In genomic region chr7:157255201-157255606, GRCh38 we compare ENCODE assay signal across 15 cellular contexts.
"Had no signal": no experiment of that assay in that cellular context is flagged by ENCODE, and none has a peak within 500 bp of the region (broad histone marks: within the 10 kb centered on the region; RNA-seq: fewer than 3 reads in every experiment).

No MANE protein-coding gene starts in this region.

- H3K36me3 Mint-ChIP-seq: activated naive CD4-positive, alpha-beta T cell treated with anti-CD3 and anti-CD28 coated beads, Interleukin-2, amount 50 U/mL, for 72 hours; natural killer cell had no signal

- H3K27me3 Mint-ChIP-seq: activated B cell treated with CpG ODN at 0.5 μM for 24 hours; activated CD8-positive, alpha-beta T cell treated with anti-CD3 and anti-CD28 coated beads for 36 hours; T-helper 17 cell had no signal

- H3K4me1 Mint-ChIP-seq: stimulated activated effector memory CD8-positive, alpha-beta T cell treated with anti-CD3 and anti-CD28 coated beads, Interleukin-12 subunit alpha, Interleukin-12 subunit beta, amount 100 ng/mL, for 72 hours; T-helper 17 cell had no signal

- H3K9me3 Mint-ChIP-seq: activated B cell treated with CpG ODN at 0.5 μM for 24 hours; activated CD8-positive, alpha-beta T cell treated with anti-CD3 and anti-CD28 coated beads for 36 hours; activated naive CD4-positive, alpha-beta T cell treated with anti-CD3 and anti-CD28 coated beads, Interleukin-2, amount 50 U/mL, for 72 hours; activated T-cell treated with anti-CD3 and anti-CD28 coated beads, Interleukin-2, amount 50 U/mL, for 72 hours; natural killer cell; stimulated activated effector memory CD8-positive, alpha-beta T cell treated with anti-CD3 and anti-CD28 coated beads, Interleukin-12 subunit alpha, Interleukin-12 subunit beta, amount 100 ng/mL, for 72 hours had no signal

- H3K4me3 ChIP-seq: coronary artery had no signal

- DNase-seq: activated B cell treated with CpG ODN at 0.5 μM for 24 hours; activated CD4-positive, alpha-beta T cell treated with anti-CD3 and anti-CD28 coated beads for 48 hours; activated CD8-positive, alpha-beta T cell treated with anti-CD3 and anti-CD28 coated beads for 36 hours; activated gamma-delta T cell; activated T-cell treated with anti-CD3 and anti-CD28 coated beads, Interleukin-2, amount 50 U/mL, for 72 hours; amniotic stem cell; caudate nucleus; effector CD8-positive, alpha-beta T cell; islet precursor cell; natural killer cell; posterior cingulate gyrus; T-helper 17 cell had no signal

- ATAC-seq: activated CD8-positive, alpha-beta T cell treated with anti-CD3 and anti-CD28 coated beads for 36 hours; activated naive CD4-positive, alpha-beta T cell treated with anti-CD3 and anti-CD28 coated beads, Interleukin-2, amount 50 U/mL, for 72 hours; activated T-cell treated with anti-CD3 and anti-CD28 coated beads, Interleukin-2, amount 50 U/mL, for 72 hours; natural killer cell; stimulated activated effector memory CD8-positive, alpha-beta T cell treated with anti-CD3 and anti-CD28 coated beads, Interleukin-12 subunit alpha, Interleukin-12 subunit beta, amount 100 ng/mL, for 72 hours; T-helper 17 cell had no signal

- H3K27ac Mint-ChIP-seq: activated B cell treated with CpG ODN at 0.5 μM for 24 hours; activated CD8-positive, alpha-beta T cell treated with anti-CD3 and anti-CD28 coated beads for 36 hours; activated naive CD4-positive, alpha-beta T cell treated with anti-CD3 and anti-CD28 coated beads, Interleukin-2, amount 50 U/mL, for 72 hours; activated T-cell treated with anti-CD3 and anti-CD28 coated beads, Interleukin-2, amount 50 U/mL, for 72 hours; natural killer cell; stimulated activated effector memory CD8-positive, alpha-beta T cell treated with anti-CD3 and anti-CD28 coated beads, Interleukin-12 subunit alpha, Interleukin-12 subunit beta, amount 100 ng/mL, for 72 hours; T-helper 17 cell had no signal

- H3K27ac ChIP-seq: coronary artery had no signal

- H3K4me3 Mint-ChIP-seq: activated B cell treated with CpG ODN at 0.5 μM for 24 hours; activated CD8-positive, alpha-beta T cell treated with anti-CD3 and anti-CD28 coated beads for 36 hours; activated T-cell treated with anti-CD3 and anti-CD28 coated beads, Interleukin-2, amount 50 U/mL, for 72 hours; natural killer cell; stimulated activated effector memory CD8-positive, alpha-beta T cell treated with anti-CD3 and anti-CD28 coated beads, Interleukin-12 subunit alpha, Interleukin-12 subunit beta, amount 100 ng/mL, for 72 hours; T-helper 17 cell had no signal
